In the genomic region with DNA sequence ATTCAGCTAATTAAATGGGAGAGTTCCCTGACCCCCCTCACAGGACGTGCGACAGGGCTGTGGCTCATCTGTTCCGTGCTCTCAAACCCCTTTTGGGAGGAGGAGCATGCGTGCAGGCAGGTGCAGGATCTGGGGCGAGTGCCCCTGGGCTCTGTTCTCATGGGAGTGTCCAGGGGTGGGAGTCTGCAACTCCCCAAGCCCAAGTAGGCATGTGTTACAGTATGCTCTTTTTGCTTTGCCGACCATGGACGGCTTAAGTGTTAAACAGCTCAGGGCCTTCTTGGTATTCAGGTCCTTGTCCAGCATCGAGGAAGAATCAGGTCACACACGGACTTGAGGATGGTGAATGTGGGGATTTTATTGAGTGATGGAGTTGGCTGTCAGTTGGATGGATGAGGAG, we compare ENCODE assay signal across 26 cellular contexts.
DNase-seq lines count a peak whose midpoint lies in the region; ATAC-seq, FAIRE-seq and TF ChIP-seq lines count a peak whose summit lies in the region.
"Had no signal": no experiment of that assay in that cellular context is flagged by ENCODE, and none has a peak within 500 bp of the region (broad histone marks: within the 10 kb centered on the region; RNA-seq: fewer than 3 reads in every experiment).

No MANE protein-coding gene starts in this region.

- no peaks in the 10 kb centered on the region for H3K27me3 ChIP-seq in astrocyte (ENCODE audit: insufficient read depth, low read length)

- TF ChIP-seq CTCF in astrocyte (IDR thresholded peaks at IDR 0.05; ENCODE audit: insufficient read depth, low read depth, low read length) (no peak), OCI-LY7 (conservative IDR thresholded peaks at IDR 0.05; ENCODE audit: low read length) (no peak)

- H3K79me2 ChIP-seq in astrocyte (ENCODE audit: insufficient read depth, low read length) (peaks cover 46% of the 10 kb centered on the region), OCI-LY7 (ENCODE audit: insufficient read depth, low read depth, low read length) (peaks cover 92% of the 10 kb centered on the region)

- peaks cover 0 to 35% of the 10 kb centered on the region in 2 donors for H3K36me3 Mint-ChIP-seq in activated naive CD4-positive, alpha-beta T cell treated with anti-CD3 and anti-CD28 coated beads, Interleukin-2, amount 50 U/mL, for 72 hours
- H3K36me3 Mint-ChIP-seq in astrocyte (ENCODE audit: low read depth, unreplicated experiment) = peaks cover 4% of the 10 kb centered on the region

- H3K27ac ChIP-seq in astrocyte (ENCODE audit: low read depth, low read length) (no peak overlapping the region), OCI-LY7 (ENCODE audit: low read depth, low read length, poor library complexity, severe bottlenecking) (no peak overlapping the region)
- H3K27ac ChIP-seq: epithelial cell of prostate, HL-60, skin epidermis, thoracic aorta had no signal

- H2AFZ ChIP-seq in astrocyte (ENCODE audit: low read depth, low read length) (no peak overlapping the region), OCI-LY7 (ENCODE audit: low read length) (no peak overlapping the region)

- H3K27ac Mint-ChIP-seq in activated naive CD4-positive, alpha-beta T cell treated with anti-CD3 and anti-CD28 coated beads, Interleukin-2, amount 50 U/mL, for 72 hours = peak overlapping the region; percentile 41 to 60
- peak overlapping the region; percentile 34 for H3K27ac Mint-ChIP-seq in astrocyte (ENCODE audit: unreplicated experiment)
- H3K27ac Mint-ChIP-seq: WTC11 had no signal

- no peak overlapping the region for H3K4me2 ChIP-seq in astrocyte (ENCODE audit: low read length)
- no peak overlapping the region for H3K4me2 ChIP-seq in OCI-LY7 (ENCODE audit: low read length)
- H3K4me2 ChIP-seq: SK-N-SH had no signal

- H3K4me3 Mint-ChIP-seq in astrocyte (ENCODE audit: unreplicated experiment) = no peak overlapping the region
- H3K4me3 Mint-ChIP-seq: brain, WTC11 had no signal

- no TSS peak for BruUV-seq in OCI-LY7 (replicated peaks; lab: Mats Ljungman, UMichigan)

- FAIRE-seq in HTR-8/SVneo (lab: Jason Lieb, UNC) (peak; percentile 59), astrocyte (lab: Jason Lieb, UNC) (no peak)
- FAIRE-seq: G401.6 had no signal

- H3K27me3 Mint-ChIP-seq in astrocyte (ENCODE audit: low read depth, unreplicated experiment) = no peaks in the 10 kb centered on the region
- H3K27me3 Mint-ChIP-seq: brain had no signal

- H4K20me1 ChIP-seq in astrocyte (ENCODE audit: insufficient read depth, low read length) (peaks cover 12% of the 10 kb centered on the region), OCI-LY7 (ENCODE audit: insufficient read depth, low read length) (peaks cover 29% of the 10 kb centered on the region)

- no peaks in the 10 kb centered on the region for H3K9me3 Mint-ChIP-seq in activated naive CD4-positive, alpha-beta T cell treated with anti-CD3 and anti-CD28 coated beads, Interleukin-2, amount 50 U/mL, for 72 hours
- H3K9me3 Mint-ChIP-seq in astrocyte (ENCODE audit: unreplicated experiment) = no peaks in the 10 kb centered on the region

- intact Hi-C loops in OCI-LY7 (cut with micrococcal nuclease; ENCODE audit: unreplicated experiment) = no loop called here

- DNase-seq in activated naive CD4-positive, alpha-beta T cell treated with anti-CD3 and anti-CD28 coated beads, Interleukin-2, amount 50 U/mL, for 72 hours (ENCODE audit: low spot score in 2 of 2) = no peak
- DNase-seq in activated naive CD4-positive, alpha-beta T cell treated with Interleukin-2 at 50 U/mL for 16 hours = no peak
- DNase-seq in HTR-8/SVneo (ENCODE audit: insufficient read length, low spot score) = no peak
- DNase-seq in astrocyte (ENCODE audit: low read depth) = no peak
- DNase-seq in stimulated activated naive CD8-positive, alpha-beta T cell treated with anti-CD3 and anti-CD28 coated beads, Interleukin-15, Interleukin-2, amounts not matched to agents 100 U/mL and 50 U/mL, for 24 hours = peak; percentile 24
- no peak for DNase-seq in OCI-LY7 (ENCODE audit: low spot score)
- no peak for DNase-seq in NCI-H524 treated with DMSO at 0.1 percent for 48 hours (lab: John Stamatoyannopoulos, UW)
- DNase-seq: activated CD8-positive, alpha-beta memory T cell treated with anti-CD3 and anti-CD28 coated beads for 24 hours; activated T-cell treated with anti-CD3 and anti-CD28 coated beads, Interleukin-2, amount 50 U/mL, for 48 hours; DMS53; head of caudate nucleus; mammary epithelial cell; NCI-H2081 treated with DMSO at 0.1 percent for 48 hours; NCI-H345; NCI-H774; nucleus accumbens; SK-N-SH; T1000 had no signal

- H3K9me2 ChIP-seq in OCI-LY7 (ENCODE audit: insufficient read depth, low read length) = no peaks in the 10 kb centered on the region
- H3K9me2 ChIP-seq: SK-N-SH had no signal

- peaks cover 9% of the 10 kb centered on the region for H3K4me1 Mint-ChIP-seq in astrocyte (ENCODE audit: low read depth, unreplicated experiment)

- H3K4me1 ChIP-seq in astrocyte (ENCODE audit: insufficient read depth, low read length) (no peaks in the 10 kb centered on the region), OCI-LY7 (ENCODE audit: insufficient read depth, low read length, poor library complexity, severe bottlenecking) (no peaks in the 10 kb centered on the region)

- CTCF ChIA-PET in OCI-LY7 (lab: Charles Lee; ENCODE audit: unreplicated experiment) = no interaction called here

- H3K4me3 ChIP-seq in astrocyte (ENCODE audit: insufficient read depth, low read depth, low read length) (no peak overlapping the region), OCI-LY7 (ENCODE audit: low read depth, low read length, poor library complexity, severe bottlenecking) (no peak overlapping the region)
- H3K4me3 ChIP-seq: skin epidermis, thoracic aorta had no signal

- POLR2A ChIA-PET in OCI-LY7 (lab: Charles Lee) = interaction anchor here (1.9 kb wide), 1 partner anchor 11 kb away, joined by 8 read pairs; no protein-coding TSS in a partner anchor

- no peak overlapping the region for H3K9ac ChIP-seq in astrocyte (ENCODE audit: low read length)
- H3K9ac ChIP-seq: SK-N-SH had no signal

- no peaks in the 10 kb centered on the region for H3K9me3 ChIP-seq in astrocyte (ENCODE audit: insufficient read depth, low read depth, low read length)
- H3K9me3 ChIP-seq in OCI-LY7 (ENCODE audit: low read length) = no peaks in the 10 kb centered on the region
- H3K9me3 ChIP-seq: SK-N-SH, thoracic aorta had no signal

- H3K36me3 ChIP-seq in astrocyte (ENCODE audit: insufficient read depth, low read length) = no peaks in the 10 kb centered on the region
- peaks cover 43% of the 10 kb centered on the region for H3K36me3 ChIP-seq in OCI-LY7 (ENCODE audit: insufficient read depth, low read length)
- H3K36me3 ChIP-seq: thoracic aorta had no signal

- ATAC-seq in activated naive CD4-positive, alpha-beta T cell treated with anti-CD3 and anti-CD28 coated beads, Interleukin-2, amount 50 U/mL, for 72 hours = no peak
- peak; percentile 24 for ATAC-seq in stimulated activated naive CD8-positive, alpha-beta T cell treated with anti-CD3 and anti-CD28 coated beads, Interleukin-15, Interleukin-2, amounts not matched to agents 100 U/mL and 50 U/mL, for 24 hours
- ATAC-seq in HG02759 (IDR thresholded peaks at IDR 0.05; ENCODE audit: unreplicated experiment) = no peak
- ATAC-seq: WTC11 had no signal
